19 cellular contexts compared by ENCODE assay signal in the genomic region with DNA sequence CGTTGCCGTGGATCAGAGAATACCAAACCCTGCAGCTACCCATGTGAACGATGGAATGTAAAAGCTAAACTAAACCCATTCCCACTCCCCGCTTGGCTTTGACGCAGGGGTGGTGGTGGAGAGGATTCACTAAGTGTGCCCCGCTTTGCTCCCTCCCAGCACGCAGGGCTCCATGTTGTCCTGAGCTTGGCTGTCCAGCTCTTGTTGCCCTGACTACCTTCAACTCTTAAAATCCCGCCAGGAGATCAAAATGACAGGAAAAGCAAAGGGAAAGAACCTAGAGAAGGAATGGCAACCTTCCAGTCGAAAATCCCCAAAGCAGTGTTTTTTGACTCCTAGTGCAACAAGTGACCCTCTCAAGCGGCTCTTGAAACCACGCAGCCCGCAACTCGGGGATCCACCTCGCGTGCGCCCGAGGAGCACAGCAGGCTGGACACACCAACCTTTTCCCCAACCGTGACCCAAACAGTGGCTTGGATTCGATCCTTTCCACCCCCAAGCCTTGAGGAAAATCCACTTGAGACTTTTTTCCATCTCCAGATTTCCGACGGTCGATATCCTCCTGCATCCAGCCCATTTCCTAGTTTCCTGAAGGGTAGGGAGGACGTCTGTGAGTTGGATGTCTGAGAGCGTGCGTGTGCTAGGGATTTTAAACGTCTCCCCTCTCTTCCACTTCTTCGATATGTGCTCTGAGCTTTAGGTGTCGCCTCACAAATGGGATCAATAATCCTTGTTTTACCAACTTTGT. TPM values are rescaled to one million over a fixed set of nuclear protein-coding genes. Genes with fewer than 3 reads are reported as not detected.
DNase-seq lines count a peak whose midpoint lies in the region; TF ChIP-seq lines count a peak whose summit lies in the region.
"Had no signal": no experiment of that assay in that cellular context is flagged by ENCODE, and none has a peak within 500 bp of the region (broad histone marks: within the 10 kb centered on the region; RNA-seq: fewer than 3 reads in every experiment).

No MANE protein-coding gene starts in this region.

- no peaks in the 10 kb centered on the region for H3K36me3 Mint-ChIP-seq in nephron progenitor cell (ENCODE audit: low read depth)

- no peak for TF ChIP-seq CTCF in nephron progenitor cell (IDR thresholded peaks at IDR 0.05)
- TF ChIP-seq CTCF in tibial nerve (IDR thresholded peaks at IDR 0.05) = no peak
- no peak for TF ChIP-seq CTCF in PC-9 (conservative IDR thresholded peaks at IDR 0.05)

- no peak overlapping the region for H3K27ac Mint-ChIP-seq in nephron progenitor cell

- 7 to 17% methylated on average over 28 of the region's 28 CpGs for WGBS in tibial nerve, 2 donors

- H3K4me3 ChIP-seq in duodenal mucosa (ENCODE audit: low read depth in 1 of 2, low read length in 2 of 2) = peak overlapping the region; percentile 59 to 80
- peak overlapping the region; percentile 40 to 62 (median 58) for H3K4me3 ChIP-seq in tibial nerve
- H3K4me3 ChIP-seq in PC-9 = no peak overlapping the region
- H3K4me3 ChIP-seq: mucosa of descending colon had no signal

- POLR2A ChIA-PET in PC-9 (lab: Charles Lee; ENCODE audit: unreplicated experiment) = no interaction called here

- no TSS peak for BruUV-seq in PC-9 (replicated peaks; lab: Mats Ljungman, UMichigan)

- H4K20me1 ChIP-seq in PC-9 (ENCODE audit: insufficient read depth) = no peaks in the 10 kb centered on the region

- H3K4me3 Mint-ChIP-seq in nephron progenitor cell = peak overlapping the region; percentile 90

- TF ChIP-seq EP300 in tibial nerve (IDR thresholded peaks at IDR 0.05) = no peak

- no peaks in the 10 kb centered on the region for H3K9me3 Mint-ChIP-seq in nephron progenitor cell

- no peak for TF ChIP-seq POLR2A in tibial nerve (IDR thresholded peaks at IDR 0.05)

- peak; percentile 13 for DNase-seq in NCI-H2029 (lab: John Stamatoyannopoulos, UW)
- no peak for DNase-seq in NCI-H2029 treated with DMSO at 0.1 percent for 48 hours (lab: John Stamatoyannopoulos, UW)
- DNase-seq in nephron progenitor cell = no peak
- no peak for DNase-seq in tibial nerve (ENCODE audit: low spot score in 2 of 2)
- no peak for DNase-seq in COLO829 (ENCODE audit: low spot score)
- no peak for DNase-seq in PC-9
- no peak for DNase-seq in MV-4-11 (lab: John Stamatoyannopoulos, UW)
- DNase-seq: 8988T; activated gamma-delta T cell; COR-L47; GOT3; KG1; mucosa of descending colon; NCI-H187 treated with DMSO at 0.1 percent for 48 hours; NK-92 treated with Interleukin-12 subunit alpha and Interleukin-12 subunit beta, amount 100 ng/mL, for 24 hours; stimulated activated CD4-positive, alpha-beta T cell treated with anti-CD3 and anti-CD28 coated beads, Interleukin-4, amount 100 ng/mL, for 24 hours had no signal

- H3K27me3 Mint-ChIP-seq in nephron progenitor cell (ENCODE audit: low read depth, poor library complexity) = peaks cover 81% of the 10 kb centered on the region

- H3K4me1 Mint-ChIP-seq in nephron progenitor cell = peaks cover 9% of the 10 kb centered on the region

- H3K79me2 ChIP-seq in PC-9 (ENCODE audit: low read depth) = no peaks in the 10 kb centered on the region

- H3K9ac ChIP-seq in duodenal mucosa (ENCODE audit: low read depth in 1 of 2, low read length in 2 of 2) = no peak overlapping the region

- H3F3A ChIP-seq in PC-9 (ENCODE audit: insufficient read depth, low read depth) = no peaks in the 10 kb centered on the region

- no peak overlapping the region for H2AFZ ChIP-seq in PC-9

- H3K9me3 ChIP-seq in duodenal mucosa (ENCODE audit: control insufficient read depth in 1 of 2, low read length in 2 of 2) (no peaks in the 10 kb centered on the region), tibial nerve (no peaks in the 10 kb centered on the region), PC-9 (ENCODE audit: insufficient read depth, low read depth) (peaks cover 13% of the 10 kb centered on the region; the same call in 1 of the 2 replicates)
- H3K9me3 ChIP-seq: mucosa of descending colon had no signal

- no peaks in the 10 kb centered on the region for H3K36me3 ChIP-seq in duodenal mucosa (ENCODE audit: control insufficient read depth in 1 of 2, insufficient read depth in 2 of 2, low read length in 2 of 2)
- H3K36me3 ChIP-seq in tibial nerve = no peaks in the 10 kb centered on the region
- no peaks in the 10 kb centered on the region for H3K36me3 ChIP-seq in PC-9 (ENCODE audit: low read depth)

- H3K27me3 ChIP-seq in duodenal mucosa (ENCODE audit: control insufficient read depth in 1 of 2, insufficient read depth in 2 of 2, low read length in 2 of 2) (peaks cover 28 to 38% of the 10 kb centered on the region in 2 donors), tibial nerve (peaks cover 0 to 18% of the 10 kb centered on the region in 2 donors), PC-9 (ENCODE audit: insufficient read depth, low read depth) (no peaks in the 10 kb centered on the region)

- intact Hi-C loops in PC-9 (cut with micrococcal nuclease; ENCODE audit: unreplicated experiment) = no loop called here

- H3K9me2 ChIP-seq in PC-9 (ENCODE audit: insufficient read depth) = 0 out of 2 replicates have a peak, but pooled peaks cover 3% of the 10 kb centered on the region

- no peak overlapping the region for H3K27ac ChIP-seq in duodenal mucosa (ENCODE audit: low read depth, low read length)
- H3K27ac ChIP-seq in tibial nerve = peak overlapping the region in 3 of 4 donors; percentile 43 to 78 (median 78)
- no peak overlapping the region for H3K27ac ChIP-seq in PC-9
- H3K27ac ChIP-seq: SK-N-MC had no signal

- CTCF ChIA-PET in PC-9 (lab: Charles Lee) = no interaction called here

- no peak overlapping the region for H3K4me2 ChIP-seq in PC-9

- H3K4me1 ChIP-seq in duodenal mucosa (ENCODE audit: control insufficient read depth in 1 of 2, insufficient read depth in 2 of 2, low read length in 2 of 2) (peaks cover 0 to 4% of the 10 kb centered on the region in 2 donors), tibial nerve (peaks cover 0 to 18% (median 0%) of the 10 kb centered on the region in 4 donors), PC-9 (replicated peaks; ENCODE audit: insufficient read depth) (no peaks in the 10 kb centered on the region)

RNA-seq across cellular contexts. Expression of a gene that starts 1.4 kb away (rescaled TPM):
- total RNA-seq in tibial nerve (1 to 10 TPM; 1.4 to 5.0 (median 1.7) TPM), PC-9 (2021) (not detected in 2 replicates)
- total RNA-seq: dermis blood vessel endothelial cell had no signal

Comparison
In these comparisons a context has a peak if more than half of its experiments do, and no peak if none do; other contexts are left out.
1. H3K27ac ChIP-seq: peak in tibial nerve (3 of 4); none in duodenal mucosa (single experiment) and PC-9 (single experiment).